In the genomic region with DNA sequence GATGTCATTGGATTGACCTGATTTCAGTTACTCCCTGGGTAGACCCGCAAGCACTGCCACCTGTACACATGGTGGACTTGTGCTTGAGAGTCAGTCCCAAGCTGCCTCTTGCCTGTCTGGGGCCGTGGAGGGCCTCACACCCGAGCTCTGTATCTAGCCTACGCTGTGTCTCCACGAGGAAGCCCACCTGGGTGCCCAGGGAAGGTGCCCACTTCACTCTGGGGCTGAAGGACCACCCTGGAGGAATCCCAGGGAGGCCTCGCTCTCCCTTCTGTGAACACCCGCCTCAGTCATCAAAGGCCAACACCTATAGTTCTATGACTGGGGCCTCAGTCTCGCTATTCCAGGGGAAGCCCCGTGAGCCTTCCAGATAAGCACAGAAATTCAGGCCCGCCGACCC, we compare ENCODE assay signal across 1 cellular context.
TF ChIP-seq lines count a peak whose summit lies in the region.

No MANE protein-coding gene starts in this region.

TF ChIP-seq in GM23338, 12 proteins besides CTCF, POLR2A, EP300 and RAD21:
- TF ChIP-seq EZH2 (IDR thresholded peaks at IDR 0.05; ENCODE audit: low read depth, unreplicated experiment) (no peak), CREB1 (CRISPR knock-in tag; IDR thresholded peaks at IDR 0.05; ENCODE audit: low read depth) (no peak), POLR2AphosphoS5 (IDR thresholded peaks at IDR 0.05; ENCODE audit: low read depth) (no peak), ZNF114 (CRISPR knock-in tag; IDR thresholded peaks at IDR 0.05) (no peak), NANOG (IDR thresholded peaks at IDR 0.05; ENCODE audit: borderline replicate concordance) (no peak), STAT1 (IDR thresholded peaks at IDR 0.05; ENCODE audit: unreplicated experiment) (no peak)
- TF ChIP-seq, protein P1, sequence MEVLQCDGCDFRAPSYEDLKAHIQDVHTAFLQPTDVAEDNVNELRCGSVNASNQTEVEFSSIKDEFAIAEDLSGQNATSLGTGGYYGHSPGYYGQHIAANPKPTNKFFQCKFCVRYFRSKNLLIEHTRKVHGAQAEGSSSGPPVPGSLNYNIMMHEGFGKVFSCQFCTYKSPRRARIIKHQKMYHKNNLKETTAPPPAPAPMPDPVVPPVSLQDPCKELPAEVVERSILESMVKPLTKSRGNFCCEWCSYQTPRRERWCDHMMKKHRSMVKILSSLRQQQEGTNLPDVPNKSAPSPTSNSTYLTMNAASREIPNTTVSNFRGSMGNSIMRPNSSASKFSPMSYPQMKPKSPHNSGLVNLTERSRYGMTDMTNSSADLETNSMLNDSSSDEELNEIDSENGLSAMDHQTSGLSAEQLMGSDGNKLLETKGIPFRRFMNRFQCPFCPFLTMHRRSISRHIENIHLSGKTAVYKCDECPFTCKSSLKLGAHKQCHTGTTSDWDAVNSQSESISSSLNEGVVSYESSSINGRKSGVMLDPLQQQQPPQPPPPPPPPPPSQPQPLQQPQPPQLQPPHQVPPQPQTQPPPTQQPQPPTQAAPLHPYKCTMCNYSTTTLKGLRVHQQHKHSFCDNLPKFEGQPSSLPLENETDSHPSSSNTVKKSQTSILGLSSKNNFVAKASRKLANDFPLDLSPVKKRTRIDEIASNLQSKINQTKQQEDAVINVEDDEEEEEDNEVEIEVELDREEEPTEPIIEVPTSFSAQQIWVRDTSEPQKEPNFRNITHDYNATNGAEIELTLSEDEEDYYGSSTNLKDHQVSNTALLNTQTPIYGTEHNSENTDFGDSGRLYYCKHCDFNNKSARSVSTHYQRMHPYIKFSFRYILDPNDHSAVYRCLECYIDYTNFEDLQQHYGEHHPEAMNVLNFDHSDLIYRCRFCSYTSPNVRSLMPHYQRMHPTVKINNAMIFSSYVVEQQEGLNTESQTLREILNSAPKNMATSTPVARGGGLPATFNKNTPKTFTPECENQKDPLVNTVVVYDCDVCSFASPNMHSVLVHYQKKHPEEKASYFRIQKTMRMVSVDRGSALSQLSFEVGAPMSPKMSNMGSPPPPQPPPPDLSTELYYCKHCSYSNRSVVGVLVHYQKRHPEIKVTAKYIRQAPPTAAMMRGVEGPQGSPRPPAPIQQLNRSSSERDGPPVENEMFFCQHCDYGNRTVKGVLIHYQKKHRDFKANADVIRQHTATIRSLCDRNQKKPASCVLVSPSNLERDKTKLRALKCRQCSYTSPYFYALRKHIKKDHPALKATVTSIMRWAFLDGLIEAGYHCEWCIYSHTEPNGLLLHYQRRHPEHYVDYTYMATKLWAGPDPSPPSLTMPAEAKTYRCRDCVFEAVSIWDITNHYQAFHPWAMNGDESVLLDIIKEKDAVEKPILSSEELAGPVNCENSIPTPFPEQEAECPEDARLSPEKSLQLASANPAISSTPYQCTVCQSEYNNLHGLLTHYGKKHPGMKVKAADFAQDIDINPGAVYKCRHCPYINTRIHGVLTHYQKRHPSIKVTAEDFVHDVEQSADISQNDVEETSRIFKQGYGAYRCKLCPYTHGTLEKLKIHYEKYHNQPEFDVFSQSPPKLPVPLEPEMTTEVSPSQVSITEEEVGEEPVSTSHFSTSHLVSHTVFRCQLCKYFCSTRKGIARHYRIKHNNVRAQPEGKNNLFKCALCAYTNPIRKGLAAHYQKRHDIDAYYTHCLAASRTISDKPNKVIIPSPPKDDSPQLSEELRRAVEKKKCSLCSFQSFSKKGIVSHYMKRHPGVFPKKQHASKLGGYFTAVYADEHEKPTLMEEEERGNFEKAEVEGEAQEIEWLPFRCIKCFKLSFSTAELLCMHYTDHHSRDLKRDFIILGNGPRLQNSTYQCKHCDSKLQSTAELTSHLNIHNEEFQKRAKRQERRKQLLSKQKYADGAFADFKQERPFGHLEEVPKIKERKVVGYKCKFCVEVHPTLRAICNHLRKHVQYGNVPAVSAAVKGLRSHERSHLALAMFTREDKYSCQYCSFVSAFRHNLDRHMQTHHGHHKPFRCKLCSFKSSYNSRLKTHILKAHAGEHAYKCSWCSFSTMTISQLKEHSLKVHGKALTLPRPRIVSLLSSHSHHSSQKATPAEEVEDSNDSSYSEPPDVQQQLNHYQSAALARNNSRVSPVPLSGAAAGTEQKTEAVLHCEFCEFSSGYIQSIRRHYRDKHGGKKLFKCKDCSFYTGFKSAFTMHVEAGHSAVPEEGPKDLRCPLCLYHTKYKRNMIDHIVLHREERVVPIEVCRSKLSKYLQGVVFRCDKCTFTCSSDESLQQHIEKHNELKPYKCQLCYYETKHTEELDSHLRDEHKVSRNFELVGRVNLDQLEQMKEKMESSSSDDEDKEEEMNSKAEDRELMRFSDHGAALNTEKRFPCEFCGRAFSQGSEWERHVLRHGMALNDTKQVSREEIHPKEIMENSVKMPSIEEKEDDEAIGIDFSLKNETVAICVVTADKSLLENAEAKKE (CRISPR knock-in tag; IDR thresholded peaks at IDR 0.05): no peak
- TF ChIP-seq, protein P2, sequence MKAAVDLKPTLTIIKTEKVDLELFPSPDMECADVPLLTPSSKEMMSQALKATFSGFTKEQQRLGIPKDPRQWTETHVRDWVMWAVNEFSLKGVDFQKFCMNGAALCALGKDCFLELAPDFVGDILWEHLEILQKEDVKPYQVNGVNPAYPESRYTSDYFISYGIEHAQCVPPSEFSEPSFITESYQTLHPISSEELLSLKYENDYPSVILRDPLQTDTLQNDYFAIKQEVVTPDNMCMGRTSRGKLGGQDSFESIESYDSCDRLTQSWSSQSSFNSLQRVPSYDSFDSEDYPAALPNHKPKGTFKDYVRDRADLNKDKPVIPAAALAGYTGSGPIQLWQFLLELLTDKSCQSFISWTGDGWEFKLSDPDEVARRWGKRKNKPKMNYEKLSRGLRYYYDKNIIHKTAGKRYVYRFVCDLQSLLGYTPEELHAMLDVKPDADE (IDR thresholded peaks at IDR 0.05): no peak
